ENCODE assay signal across 1 cellular context in genomic region chr2:170973492-170974303, GRCh38.
TF ChIP-seq lines count a peak whose summit lies in the region.

No MANE protein-coding gene starts in this region.

TF ChIP-seq in HepG2, 621 proteins besides CTCF, POLR2A, EP300 and RAD21 (continued from another document and continues in another):
- no peak for TF ChIP-seq FUBP1 (CRISPR knock-in tag; IDR thresholded peaks at IDR 0.05; ENCODE audit: borderline replicate concordance)
- TF ChIP-seq, protein P1, sequence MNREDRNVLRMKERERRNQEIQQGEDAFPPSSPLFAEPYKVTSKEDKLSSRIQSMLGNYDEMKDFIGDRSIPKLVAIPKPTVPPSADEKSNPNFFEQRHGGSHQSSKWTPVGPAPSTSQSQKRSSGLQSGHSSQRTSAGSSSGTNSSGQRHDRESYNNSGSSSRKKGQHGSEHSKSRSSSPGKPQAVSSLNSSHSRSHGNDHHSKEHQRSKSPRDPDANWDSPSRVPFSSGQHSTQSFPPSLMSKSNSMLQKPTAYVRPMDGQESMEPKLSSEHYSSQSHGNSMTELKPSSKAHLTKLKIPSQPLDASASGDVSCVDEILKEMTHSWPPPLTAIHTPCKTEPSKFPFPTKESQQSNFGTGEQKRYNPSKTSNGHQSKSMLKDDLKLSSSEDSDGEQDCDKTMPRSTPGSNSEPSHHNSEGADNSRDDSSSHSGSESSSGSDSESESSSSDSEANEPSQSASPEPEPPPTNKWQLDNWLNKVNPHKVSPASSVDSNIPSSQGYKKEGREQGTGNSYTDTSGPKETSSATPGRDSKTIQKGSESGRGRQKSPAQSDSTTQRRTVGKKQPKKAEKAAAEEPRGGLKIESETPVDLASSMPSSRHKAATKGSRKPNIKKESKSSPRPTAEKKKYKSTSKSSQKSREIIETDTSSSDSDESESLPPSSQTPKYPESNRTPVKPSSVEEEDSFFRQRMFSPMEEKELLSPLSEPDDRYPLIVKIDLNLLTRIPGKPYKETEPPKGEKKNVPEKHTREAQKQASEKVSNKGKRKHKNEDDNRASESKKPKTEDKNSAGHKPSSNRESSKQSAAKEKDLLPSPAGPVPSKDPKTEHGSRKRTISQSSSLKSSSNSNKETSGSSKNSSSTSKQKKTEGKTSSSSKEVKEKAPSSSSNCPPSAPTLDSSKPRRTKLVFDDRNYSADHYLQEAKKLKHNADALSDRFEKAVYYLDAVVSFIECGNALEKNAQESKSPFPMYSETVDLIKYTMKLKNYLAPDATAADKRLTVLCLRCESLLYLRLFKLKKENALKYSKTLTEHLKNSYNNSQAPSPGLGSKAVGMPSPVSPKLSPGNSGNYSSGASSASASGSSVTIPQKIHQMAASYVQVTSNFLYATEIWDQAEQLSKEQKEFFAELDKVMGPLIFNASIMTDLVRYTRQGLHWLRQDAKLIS (CRISPR knock-in tag; IDR thresholded peaks at IDR 0.05), result no peak
- peak; percentile 97 for TF ChIP-seq ZNF550 (CRISPR knock-in tag; IDR thresholded peaks at IDR 0.05; ENCODE audit: borderline replicate concordance)
- TF ChIP-seq CBFB (CRISPR knock-in tag; IDR thresholded peaks at IDR 0.05), result peak; percentile 41; the same call in 1 of the 2 replicates
- no peak; the same call in 1 of the 2 replicates for TF ChIP-seq ZNF256 (CRISPR knock-in tag; conservative IDR thresholded peaks at IDR 0.05)
- TF ChIP-seq NFATC3 (CRISPR knock-in tag; IDR thresholded peaks at IDR 0.05), result no peak
- peak; percentile 98 for TF ChIP-seq MYC (CRISPR knock-in tag; IDR thresholded peaks at IDR 0.05; ENCODE audit: borderline replicate concordance)
- TF ChIP-seq RELA (CRISPR knock-in tag; IDR thresholded peaks at IDR 0.05), result no peak
- no peak for TF ChIP-seq FOXP1 (IDR thresholded peaks at IDR 0.05)
- no peak for TF ChIP-seq FOXP1 (CRISPR knock-in tag; IDR thresholded peaks at IDR 0.05)
- no peak for TF ChIP-seq ZNF781 (CRISPR knock-in tag; IDR thresholded peaks at IDR 0.05; ENCODE audit: borderline replicate concordance, not compliant biosample characterization)
- TF ChIP-seq, protein P2, sequence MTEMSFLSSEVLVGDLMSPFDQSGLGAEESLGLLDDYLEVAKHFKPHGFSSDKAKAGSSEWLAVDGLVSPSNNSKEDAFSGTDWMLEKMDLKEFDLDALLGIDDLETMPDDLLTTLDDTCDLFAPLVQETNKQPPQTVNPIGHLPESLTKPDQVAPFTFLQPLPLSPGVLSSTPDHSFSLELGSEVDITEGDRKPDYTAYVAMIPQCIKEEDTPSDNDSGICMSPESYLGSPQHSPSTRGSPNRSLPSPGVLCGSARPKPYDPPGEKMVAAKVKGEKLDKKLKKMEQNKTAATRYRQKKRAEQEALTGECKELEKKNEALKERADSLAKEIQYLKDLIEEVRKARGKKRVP (CRISPR knock-in tag; IDR thresholded peaks at IDR 0.05), result peak in 1 of 2 experiments; percentile 36; a peak in 1 of 4 replicates
- no peak for TF ChIP-seq ZKSCAN1 (IDR thresholded peaks at IDR 0.05; ENCODE audit: low read length)
- TF ChIP-seq ATF7-NPFF (CRISPR knock-in tag; IDR thresholded peaks at IDR 0.05; ENCODE audit: low read depth), result peak; percentile 97
- TF ChIP-seq IKZF1 (IDR thresholded peaks at IDR 0.05), result no peak
- TF ChIP-seq ZNF607 (CRISPR knock-in tag; IDR thresholded peaks at IDR 0.05; ENCODE audit: borderline replicate concordance), result peak; percentile 95; the same call in 1 of the 2 replicates
- peak; percentile 44 for TF ChIP-seq AGO1 (IDR thresholded peaks at IDR 0.05; ENCODE audit: low read depth, low read length, poor library complexity, severe bottlenecking)
- TF ChIP-seq YY1 (IDR thresholded peaks at IDR 0.05; ENCODE audit: insufficient read depth, insufficient replicate concordance, low read depth, low read length), result peak; percentile 92
- TF ChIP-seq TCF7L2 (IDR thresholded peaks at IDR 0.05; ENCODE audit: low read depth, low read length), result no peak
- TF ChIP-seq ZEB1 (IDR thresholded peaks at IDR 0.05; ENCODE audit: insufficient replicate concordance, low read depth), result no peak
- no peak for TF ChIP-seq ZNF10 (CRISPR knock-in tag; IDR thresholded peaks at IDR 0.05; ENCODE audit: borderline replicate concordance, low read depth)
- TF ChIP-seq CENPT (CRISPR knock-in tag; IDR thresholded peaks at IDR 0.05; ENCODE audit: low read depth), result peak; percentile 86
- TF ChIP-seq SMAD3 (CRISPR knock-in tag; IDR thresholded peaks at IDR 0.05), result no peak
- TF ChIP-seq ZNF337 (CRISPR knock-in tag; IDR thresholded peaks at IDR 0.05; ENCODE audit: borderline replicate concordance, low read depth), result peak; percentile 86; the same call in 1 of the 2 replicates
- no peak for TF ChIP-seq ZNF34 (CRISPR knock-in tag; IDR thresholded peaks at IDR 0.05; ENCODE audit: borderline replicate concordance)
- TF ChIP-seq MTF1 (CRISPR knock-in tag; IDR thresholded peaks at IDR 0.05), result 0 out of 2 replicates have a peak, but pooled peaks have one; percentile 57
- peak; percentile 67 for TF ChIP-seq ZNF431 (CRISPR knock-in tag; IDR thresholded peaks at IDR 0.05; ENCODE audit: borderline replicate concordance, low read depth)
- no peak for TF ChIP-seq NR1H2 (CRISPR knock-in tag; IDR thresholded peaks at IDR 0.05; ENCODE audit: borderline replicate concordance, low read depth)
- no peak for TF ChIP-seq ELK4 (CRISPR knock-in tag; IDR thresholded peaks at IDR 0.05; ENCODE audit: borderline replicate concordance)
- no peak for TF ChIP-seq SCMH1 (CRISPR knock-in tag; IDR thresholded peaks at IDR 0.05; ENCODE audit: borderline replicate concordance)
- TF ChIP-seq PBX3 (CRISPR knock-in tag; IDR thresholded peaks at IDR 0.05; ENCODE audit: borderline replicate concordance), result no peak
- no peak for TF ChIP-seq ZNF512 (CRISPR knock-in tag; IDR thresholded peaks at IDR 0.05)
- TF ChIP-seq SAFB2 (CRISPR knock-in tag; IDR thresholded peaks at IDR 0.05; ENCODE audit: borderline replicate concordance, low read depth), result peak; percentile 92
- TF ChIP-seq, protein P3, sequence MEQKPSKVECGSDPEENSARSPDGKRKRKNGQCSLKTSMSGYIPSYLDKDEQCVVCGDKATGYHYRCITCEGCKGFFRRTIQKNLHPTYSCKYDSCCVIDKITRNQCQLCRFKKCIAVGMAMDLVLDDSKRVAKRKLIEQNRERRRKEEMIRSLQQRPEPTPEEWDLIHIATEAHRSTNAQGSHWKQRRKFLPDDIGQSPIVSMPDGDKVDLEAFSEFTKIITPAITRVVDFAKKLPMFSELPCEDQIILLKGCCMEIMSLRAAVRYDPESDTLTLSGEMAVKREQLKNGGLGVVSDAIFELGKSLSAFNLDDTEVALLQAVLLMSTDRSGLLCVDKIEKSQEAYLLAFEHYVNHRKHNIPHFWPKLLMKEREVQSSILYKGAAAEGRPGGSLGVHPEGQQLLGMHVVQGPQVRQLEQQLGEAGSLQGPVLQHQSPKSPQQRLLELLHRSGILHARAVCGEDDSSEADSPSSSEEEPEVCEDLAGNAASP (CRISPR knock-in tag; IDR thresholded peaks at IDR 0.05; ENCODE audit: borderline replicate concordance), result peak; percentile 93; the same call in 1 of the 2 replicates
- TF ChIP-seq ZBTB34 (CRISPR knock-in tag; IDR thresholded peaks at IDR 0.05), result no peak; the same call in 1 of the 2 replicates
- no peak for TF ChIP-seq ZNF616 (CRISPR knock-in tag; IDR thresholded peaks at IDR 0.05; ENCODE audit: low read depth)
- TF ChIP-seq PHF5A (CRISPR knock-in tag; IDR thresholded peaks at IDR 0.05; ENCODE audit: low read depth, unreplicated experiment), result no peak
- 0 out of 2 replicates have a peak, but pooled peaks have one; percentile 19 for TF ChIP-seq NR2F6 (IDR thresholded peaks at IDR 0.05)
- TF ChIP-seq NR2F6 (CRISPR knock-in tag; IDR thresholded peaks at IDR 0.05), result peak; percentile 77
- TF ChIP-seq STAG1 (CRISPR knock-in tag; IDR thresholded peaks at IDR 0.05), result peak; percentile 94
- no peak for TF ChIP-seq PTBP1 (IDR thresholded peaks at IDR 0.05; ENCODE audit: low read depth, low read length, poor library complexity, severe bottlenecking)
- TF ChIP-seq CEBPB (IDR thresholded peaks at IDR 0.05; ENCODE audit: borderline replicate concordance, low read depth, low read length), result no peak
- TF ChIP-seq SMAD9 (CRISPR knock-in tag; IDR thresholded peaks at IDR 0.05), result no peak
- peak; percentile 33; the same call in 1 of the 2 replicates for TF ChIP-seq ZNF354B (CRISPR knock-in tag; IDR thresholded peaks at IDR 0.05)
- no peak; the same call in 1 of the 2 replicates for TF ChIP-seq HNF1A (IDR thresholded peaks at IDR 0.05; ENCODE audit: low read depth)
- TF ChIP-seq HNF1A (CRISPR knock-in tag; IDR thresholded peaks at IDR 0.05; ENCODE audit: borderline replicate concordance), result no peak; the same call in 1 of the 2 replicates
- TF ChIP-seq HNRNPL (IDR thresholded peaks at IDR 0.05; ENCODE audit: low read depth, low read length), result 0 out of 2 replicates have a peak, but pooled peaks have one; percentile 54
